Comparison of ENCODE assay signal across 33 cellular contexts in genomic region chrX:150414228-150414627, GRCh38.
"Had no signal": no experiment of that assay in that cellular context is flagged by ENCODE, and none has a peak within 500 bp of the region (broad histone marks: within the 10 kb centered on the region; RNA-seq: fewer than 3 reads in every experiment).

No MANE protein-coding gene starts in this region.

- H3K27ac ChIP-seq: adrenal gland, brain microvascular endothelial cell, RWPE1, VCaP had no signal

- H3K36me3 ChIP-seq: adrenal gland, brain microvascular endothelial cell, MG63 had no signal

- H3K27me3 Mint-ChIP-seq: activated B cell treated with CpG ODN at 0.5 μM for 24 hours; activated CD4-positive, alpha-beta memory T cell treated with anti-CD3 and anti-CD28 coated beads for 36 hours; T-helper 17 cell had no signal

- H3K4me1 Mint-ChIP-seq: activated B cell treated with CpG ODN at 0.5 μM for 24 hours had no signal

- DNase-seq: activated B cell treated with CpG ODN at 0.5 μM for 24 hours; activated CD4-positive, alpha-beta memory T cell treated with anti-CD3 and anti-CD28 coated beads for 36 hours; activated CD4-positive, alpha-beta T cell treated with anti-CD3 and anti-CD28 coated beads for 4 hours; activated CD4-positive, alpha-beta T cell treated with anti-CD3 and anti-CD28 coated beads, Interleukin-2, amount 50 U/mL, for 1 hour; activated CD4-positive, CD25-positive, alpha-beta regulatory T cell treated with anti-CD3 and anti-CD28 coated beads, Interleukin-2, amount 50 U/mL, for 72 hours; activated CD8-positive, alpha-beta memory T cell treated with anti-CD3 and anti-CD28 coated beads, Interleukin-2, amount 50 U/mL, for 4 hours; activated gamma-delta T cell treated with Interleukin-2 at 50 U/mL for 16 hours; activated naive CD4-positive, alpha-beta T cell treated with anti-CD3 and anti-CD28 coated beads for 36 hours; activated T-cell treated with anti-CD3 and anti-CD28 coated beads for 4 hours; activated T-cell treated with anti-CD3 and anti-CD28 coated beads, Interleukin-2, amount 50 U/mL, for 4 hours; adrenal gland; brain microvascular endothelial cell; central memory CD4-positive, alpha-beta T cell; Kasumi-1; KBM-7; MG63; NCI-H1048; NCI-H1436 treated with DMSO at 0.1 percent for 48 hours; NCI-H1694 treated with DMSO at 0.1 percent for 48 hours; NCI-H2029 treated with DMSO at 0.1 percent for 48 hours; NCI-H2107; NCI-H226; NCI-H446 treated with DMSO at 0.1 percent for 48 hours; NCI-H69; NK-92 treated with Interleukin-12 subunit alpha and Interleukin-12 subunit beta, amount 100 ng/mL, for 24 hours; PC-3; SIG-M5; T-cell; T-helper 17 cell had no signal

- H3K4me3 Mint-ChIP-seq: activated B cell treated with CpG ODN at 0.5 μM for 24 hours; activated CD4-positive, alpha-beta memory T cell treated with anti-CD3 and anti-CD28 coated beads for 36 hours; activated naive CD4-positive, alpha-beta T cell treated with anti-CD3 and anti-CD28 coated beads for 36 hours; activated T-cell treated with anti-CD3 and anti-CD28 coated beads, Interleukin-2, amount 50 U/mL, for 4 hours; activated T-helper 1 cell treated with anti-CD3 and anti-CD28 coated beads, Interleukin-12 subunit alpha, Interleukin-12 subunit beta, Interleukin-2, Interleukin-4 antibody, amounts not matched to agents 30 ng/mL and 10 ng/mL and 1 ng/mL, durations not matched to agents 14 hours and 24 hours and 36 hours; T-cell; T-helper 17 cell had no signal

- H3K4me1 ChIP-seq: adrenal gland had no signal

- H3K4me3 ChIP-seq: adrenal gland, MG63 had no signal

- H3K9me3 ChIP-seq: adrenal gland, MG63 had no signal

- H3K27me3 ChIP-seq: adrenal gland, brain microvascular endothelial cell, MG63 had no signal

- H3K27ac Mint-ChIP-seq: activated B cell treated with CpG ODN at 0.5 μM for 24 hours; activated CD4-positive, alpha-beta memory T cell treated with anti-CD3 and anti-CD28 coated beads for 36 hours; activated naive CD4-positive, alpha-beta T cell treated with anti-CD3 and anti-CD28 coated beads for 36 hours; activated naive CD4-positive, alpha-beta T cell treated with anti-CD3 and anti-CD28 coated beads, Interleukin-2, amount 50 U/mL, for 72 hours; activated T-helper 1 cell treated with anti-CD3 and anti-CD28 coated beads, Interleukin-12 subunit alpha, Interleukin-12 subunit beta, Interleukin-2, Interleukin-4 antibody, amounts not matched to agents 30 ng/mL and 10 ng/mL and 1 ng/mL, durations not matched to agents 14 hours and 24 hours and 36 hours; T-cell; T-helper 17 cell had no signal

- H3K9me3 Mint-ChIP-seq: activated B cell treated with CpG ODN at 0.5 μM for 24 hours; activated CD4-positive, alpha-beta memory T cell treated with anti-CD3 and anti-CD28 coated beads for 36 hours; activated naive CD4-positive, alpha-beta T cell treated with anti-CD3 and anti-CD28 coated beads for 36 hours; activated naive CD4-positive, alpha-beta T cell treated with anti-CD3 and anti-CD28 coated beads, Interleukin-2, amount 50 U/mL, for 72 hours; activated T-cell treated with anti-CD3 and anti-CD28 coated beads, Interleukin-2, amount 50 U/mL, for 4 hours; activated T-helper 1 cell treated with anti-CD3 and anti-CD28 coated beads, Interleukin-12 subunit alpha, Interleukin-12 subunit beta, Interleukin-2, Interleukin-4 antibody, amounts not matched to agents 30 ng/mL and 10 ng/mL and 1 ng/mL, durations not matched to agents 14 hours and 24 hours and 36 hours; T-cell had no signal

- H3K36me3 Mint-ChIP-seq: activated CD4-positive, alpha-beta memory T cell treated with anti-CD3 and anti-CD28 coated beads for 36 hours; activated naive CD4-positive, alpha-beta T cell treated with anti-CD3 and anti-CD28 coated beads, Interleukin-2, amount 50 U/mL, for 72 hours; T-cell had no signal
